28 cellular contexts compared by ENCODE assay signal in the genomic region with DNA sequence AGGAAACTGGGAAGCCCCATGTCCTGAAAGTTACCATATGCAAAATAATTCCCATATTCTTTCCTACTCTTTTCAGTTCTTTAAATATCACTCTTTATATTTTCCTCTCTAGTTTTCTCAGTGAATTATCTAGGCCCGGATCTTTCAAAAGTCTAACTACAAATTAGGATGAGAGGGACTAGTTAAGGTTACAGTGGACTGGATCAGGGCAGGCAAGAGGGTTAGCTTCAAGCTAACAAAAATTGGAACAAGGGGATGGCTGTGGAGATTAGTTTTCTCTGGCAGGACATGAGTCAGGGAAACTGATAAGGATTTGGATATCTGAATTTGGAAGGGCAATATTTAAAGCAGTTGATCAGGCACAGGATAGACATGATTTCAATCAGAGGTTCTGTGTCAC.
"Had no signal": no experiment of that assay in that cellular context is flagged by ENCODE, and none has a peak within 500 bp of the region (broad histone marks: within the 10 kb centered on the region; RNA-seq: fewer than 3 reads in every experiment).

No MANE protein-coding gene starts in this region.

- H3K27me3 ChIP-seq: colonic mucosa, dorsolateral prefrontal cortex, esophagus muscularis mucosa, esophagus squamous epithelium, gastrocnemius medialis, gastroesophageal sphincter, heart right ventricle had no signal

- H3K4me3 ChIP-seq: colonic mucosa, coronary artery, dorsolateral prefrontal cortex, esophagus muscularis mucosa, esophagus squamous epithelium, gastrocnemius medialis, gastroesophageal sphincter, heart left ventricle, heart right ventricle had no signal

- H3K9me3 ChIP-seq: colonic mucosa, esophagus squamous epithelium, gastrocnemius medialis, gastroesophageal sphincter had no signal

- H3K36me3 ChIP-seq: colonic mucosa, esophagus muscularis mucosa, esophagus squamous epithelium, gastrocnemius medialis, gastroesophageal sphincter, heart left ventricle, heart right ventricle had no signal

- FAIRE-seq: colon, endometrium, endothelial cell of umbilical vein, frontal cortex had no signal

- ATAC-seq: effector memory CD8-positive, alpha-beta T cell; esophagus mucosa; foreskin keratinocyte; gastrocnemius medialis; gastroesophageal sphincter; heart left ventricle; heart right ventricle had no signal

- H3K4me1 ChIP-seq: colonic mucosa, esophagus muscularis mucosa, esophagus squamous epithelium, foreskin keratinocyte, gastrocnemius medialis, gastroesophageal sphincter, heart left ventricle, heart right ventricle had no signal

- H3K27ac ChIP-seq: colonic mucosa, coronary artery, dorsolateral prefrontal cortex, epithelial cell of prostate, esophagus muscularis mucosa, esophagus squamous epithelium, foreskin keratinocyte, gastrocnemius medialis, gastroesophageal sphincter, heart left ventricle, heart right ventricle had no signal

- DNase-seq: colonic mucosa; cortex of kidney; dermis blood vessel endothelial cell; dorsolateral prefrontal cortex; effector CD4-positive, alpha-beta T cell; effector CD8-positive, alpha-beta T cell; effector memory CD4-positive, alpha-beta T cell; effector memory CD8-positive, alpha-beta T cell; endodermal cell; erythroblast; esophagus squamous epithelium; foreskin fibroblast; foreskin keratinocyte; foreskin melanocyte; gastrocnemius medialis; glutamatergic neuron; head of caudate nucleus; heart left ventricle; heart right ventricle had no signal
